ENCODE assay signal across 12 cellular contexts in genomic region chr2:207042841-207043240, GRCh38.
"Had no signal": no experiment of that assay in that cellular context is flagged by ENCODE, and none has a peak within 500 bp of the region (broad histone marks: within the 10 kb centered on the region; RNA-seq: fewer than 3 reads in every experiment).

No MANE protein-coding gene starts in this region.

- FAIRE-seq: colon, keratinocyte had no signal

- DNase-seq: activated CD4-positive, alpha-beta memory T cell treated with anti-CD3 and anti-CD28 coated beads, Interleukin-2, amount 10 ng/mL, durations not matched to agents 7 days and 5 days; activated CD4-positive, alpha-beta T cell treated with anti-CD3 and anti-CD28 coated beads for 36 hours; activated T-cell treated with anti-CD3 and anti-CD28 coated beads, Interleukin-2, amount 50 U/mL, for 24 hours; adrenal gland; mucosa of descending colon; naive thymus-derived CD4-positive, alpha-beta T cell; stimulated activated CD4-positive, alpha-beta T cell treated with anti-CD3 and anti-CD28 coated beads, Interleukin-4, amount 100 ng/mL, for 24 hours; stimulated activated naive CD8-positive, alpha-beta T cell treated with anti-CD3 and anti-CD28 coated beads, Interleukin-15, Interleukin-2, amounts not matched to agents 100 U/mL and 50 U/mL, for 24 hours; T-helper 2 cell had no signal

- H3K27ac ChIP-seq: adrenal gland, parathyroid adenoma had no signal
